In genomic region chr6:42095776-42096541, GRCh38 we compare ENCODE assay signal across 1 cellular context.
TF ChIP-seq lines count a peak whose summit lies in the region.

No MANE protein-coding gene starts in this region.

TF ChIP-seq in SK-N-SH treated with all-trans-retinoic acid at 6 μM for 48 hours, 23 proteins besides CTCF, POLR2A, EP300 and RAD21 (continued from another document):
- TF ChIP-seq TSHZ2 (CRISPR knock-in tag; IDR thresholded peaks at IDR 0.05) (no peak), RARB (CRISPR knock-in tag; IDR thresholded peaks at IDR 0.05) (no peak), ZNF8 (CRISPR knock-in tag; IDR thresholded peaks at IDR 0.05) (no peak), PATZ1 (CRISPR knock-in tag; IDR thresholded peaks at IDR 0.05; ENCODE audit: borderline replicate concordance) (no peak)
TF ChIP-seq in SK-N-SH treated with all-trans-retinoic acid at 6 μM for 48 hours: peak in this region for 0.
